In the genomic region with DNA sequence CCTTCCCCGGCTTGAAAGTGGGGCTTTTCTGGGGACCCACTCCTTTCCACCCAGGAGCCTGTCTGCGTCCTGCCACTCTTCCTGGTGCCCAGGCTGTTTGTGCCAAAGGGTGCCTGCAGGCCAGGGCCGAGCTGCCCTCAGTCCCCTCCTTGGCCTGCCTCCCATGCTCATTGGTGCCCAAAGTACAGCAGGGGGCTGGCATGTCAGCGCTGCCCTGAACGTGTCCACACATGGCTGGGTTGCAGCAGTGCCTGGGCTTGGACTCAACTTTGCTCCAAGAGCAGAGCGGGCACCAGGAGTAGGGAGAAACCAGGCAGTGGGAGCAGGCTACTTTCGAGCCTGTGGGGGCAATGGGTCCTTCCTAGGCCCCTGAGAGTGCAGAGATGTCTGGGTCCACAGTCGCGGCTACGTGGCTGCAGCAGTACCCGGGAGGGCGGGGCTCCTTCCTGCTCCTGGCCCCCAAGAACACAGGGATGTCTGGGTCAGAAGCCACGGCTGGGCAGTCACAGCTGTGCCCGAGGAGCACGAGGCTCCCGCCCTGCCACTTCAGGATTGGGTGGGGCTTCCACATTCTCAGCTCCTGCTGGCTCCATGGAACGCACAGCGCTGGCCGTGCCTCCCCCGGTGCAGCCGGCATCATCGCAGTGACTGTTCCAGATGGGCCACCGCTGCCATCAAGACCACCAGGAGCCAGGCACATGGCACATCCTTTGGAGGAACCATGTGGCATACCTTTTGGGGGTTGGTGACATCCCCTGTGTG, we compare ENCODE assay signal across 1 cellular context.
TF ChIP-seq lines count a peak whose summit lies in the region.

No MANE protein-coding gene starts in this region.

TF ChIP-seq in endothelial cell of umbilical vein, 7 proteins besides CTCF, POLR2A, EP300 and RAD21:
- TF ChIP-seq POLR2AphosphoS5 (IDR thresholded peaks at IDR 0.05; ENCODE audit: insufficient read depth, low read depth, low read length) (no peak), FOS (IDR thresholded peaks at IDR 0.05; ENCODE audit: borderline replicate concordance, insufficient read depth, low read length) (no peak), MYC (IDR thresholded peaks at IDR 0.05; ENCODE audit: low read depth, low read length) (no peak), EZH2 (IDR thresholded peaks at IDR 0.05; ENCODE audit: borderline replicate concordance, low read depth, low read length, severe bottlenecking) (no peak), JUN (IDR thresholded peaks at IDR 0.05; ENCODE audit: borderline replicate concordance, insufficient read depth, insufficient read length, low read depth) (no peak), GATA2 (IDR thresholded peaks at IDR 0.05; ENCODE audit: insufficient read depth, insufficient read length, low read depth, low read length) (no peak)
- TF ChIP-seq, protein P1, sequence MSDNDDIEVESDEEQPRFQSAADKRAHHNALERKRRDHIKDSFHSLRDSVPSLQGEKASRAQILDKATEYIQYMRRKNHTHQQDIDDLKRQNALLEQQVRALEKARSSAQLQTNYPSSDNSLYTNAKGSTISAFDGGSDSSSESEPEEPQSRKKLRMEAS (IDR thresholded peaks at IDR 0.05; ENCODE audit: insufficient read depth, insufficient read length) = no peak
